1 cellular context compared by ENCODE assay signal in genomic region chr2:129796216-129796615, GRCh38.
TF ChIP-seq lines count a peak whose summit lies in the region.

No MANE protein-coding gene starts in this region.

TF ChIP-seq in H1, 55 proteins besides CTCF, POLR2A, EP300 and RAD21 (continued from another document):
- TF ChIP-seq, protein P1, sequence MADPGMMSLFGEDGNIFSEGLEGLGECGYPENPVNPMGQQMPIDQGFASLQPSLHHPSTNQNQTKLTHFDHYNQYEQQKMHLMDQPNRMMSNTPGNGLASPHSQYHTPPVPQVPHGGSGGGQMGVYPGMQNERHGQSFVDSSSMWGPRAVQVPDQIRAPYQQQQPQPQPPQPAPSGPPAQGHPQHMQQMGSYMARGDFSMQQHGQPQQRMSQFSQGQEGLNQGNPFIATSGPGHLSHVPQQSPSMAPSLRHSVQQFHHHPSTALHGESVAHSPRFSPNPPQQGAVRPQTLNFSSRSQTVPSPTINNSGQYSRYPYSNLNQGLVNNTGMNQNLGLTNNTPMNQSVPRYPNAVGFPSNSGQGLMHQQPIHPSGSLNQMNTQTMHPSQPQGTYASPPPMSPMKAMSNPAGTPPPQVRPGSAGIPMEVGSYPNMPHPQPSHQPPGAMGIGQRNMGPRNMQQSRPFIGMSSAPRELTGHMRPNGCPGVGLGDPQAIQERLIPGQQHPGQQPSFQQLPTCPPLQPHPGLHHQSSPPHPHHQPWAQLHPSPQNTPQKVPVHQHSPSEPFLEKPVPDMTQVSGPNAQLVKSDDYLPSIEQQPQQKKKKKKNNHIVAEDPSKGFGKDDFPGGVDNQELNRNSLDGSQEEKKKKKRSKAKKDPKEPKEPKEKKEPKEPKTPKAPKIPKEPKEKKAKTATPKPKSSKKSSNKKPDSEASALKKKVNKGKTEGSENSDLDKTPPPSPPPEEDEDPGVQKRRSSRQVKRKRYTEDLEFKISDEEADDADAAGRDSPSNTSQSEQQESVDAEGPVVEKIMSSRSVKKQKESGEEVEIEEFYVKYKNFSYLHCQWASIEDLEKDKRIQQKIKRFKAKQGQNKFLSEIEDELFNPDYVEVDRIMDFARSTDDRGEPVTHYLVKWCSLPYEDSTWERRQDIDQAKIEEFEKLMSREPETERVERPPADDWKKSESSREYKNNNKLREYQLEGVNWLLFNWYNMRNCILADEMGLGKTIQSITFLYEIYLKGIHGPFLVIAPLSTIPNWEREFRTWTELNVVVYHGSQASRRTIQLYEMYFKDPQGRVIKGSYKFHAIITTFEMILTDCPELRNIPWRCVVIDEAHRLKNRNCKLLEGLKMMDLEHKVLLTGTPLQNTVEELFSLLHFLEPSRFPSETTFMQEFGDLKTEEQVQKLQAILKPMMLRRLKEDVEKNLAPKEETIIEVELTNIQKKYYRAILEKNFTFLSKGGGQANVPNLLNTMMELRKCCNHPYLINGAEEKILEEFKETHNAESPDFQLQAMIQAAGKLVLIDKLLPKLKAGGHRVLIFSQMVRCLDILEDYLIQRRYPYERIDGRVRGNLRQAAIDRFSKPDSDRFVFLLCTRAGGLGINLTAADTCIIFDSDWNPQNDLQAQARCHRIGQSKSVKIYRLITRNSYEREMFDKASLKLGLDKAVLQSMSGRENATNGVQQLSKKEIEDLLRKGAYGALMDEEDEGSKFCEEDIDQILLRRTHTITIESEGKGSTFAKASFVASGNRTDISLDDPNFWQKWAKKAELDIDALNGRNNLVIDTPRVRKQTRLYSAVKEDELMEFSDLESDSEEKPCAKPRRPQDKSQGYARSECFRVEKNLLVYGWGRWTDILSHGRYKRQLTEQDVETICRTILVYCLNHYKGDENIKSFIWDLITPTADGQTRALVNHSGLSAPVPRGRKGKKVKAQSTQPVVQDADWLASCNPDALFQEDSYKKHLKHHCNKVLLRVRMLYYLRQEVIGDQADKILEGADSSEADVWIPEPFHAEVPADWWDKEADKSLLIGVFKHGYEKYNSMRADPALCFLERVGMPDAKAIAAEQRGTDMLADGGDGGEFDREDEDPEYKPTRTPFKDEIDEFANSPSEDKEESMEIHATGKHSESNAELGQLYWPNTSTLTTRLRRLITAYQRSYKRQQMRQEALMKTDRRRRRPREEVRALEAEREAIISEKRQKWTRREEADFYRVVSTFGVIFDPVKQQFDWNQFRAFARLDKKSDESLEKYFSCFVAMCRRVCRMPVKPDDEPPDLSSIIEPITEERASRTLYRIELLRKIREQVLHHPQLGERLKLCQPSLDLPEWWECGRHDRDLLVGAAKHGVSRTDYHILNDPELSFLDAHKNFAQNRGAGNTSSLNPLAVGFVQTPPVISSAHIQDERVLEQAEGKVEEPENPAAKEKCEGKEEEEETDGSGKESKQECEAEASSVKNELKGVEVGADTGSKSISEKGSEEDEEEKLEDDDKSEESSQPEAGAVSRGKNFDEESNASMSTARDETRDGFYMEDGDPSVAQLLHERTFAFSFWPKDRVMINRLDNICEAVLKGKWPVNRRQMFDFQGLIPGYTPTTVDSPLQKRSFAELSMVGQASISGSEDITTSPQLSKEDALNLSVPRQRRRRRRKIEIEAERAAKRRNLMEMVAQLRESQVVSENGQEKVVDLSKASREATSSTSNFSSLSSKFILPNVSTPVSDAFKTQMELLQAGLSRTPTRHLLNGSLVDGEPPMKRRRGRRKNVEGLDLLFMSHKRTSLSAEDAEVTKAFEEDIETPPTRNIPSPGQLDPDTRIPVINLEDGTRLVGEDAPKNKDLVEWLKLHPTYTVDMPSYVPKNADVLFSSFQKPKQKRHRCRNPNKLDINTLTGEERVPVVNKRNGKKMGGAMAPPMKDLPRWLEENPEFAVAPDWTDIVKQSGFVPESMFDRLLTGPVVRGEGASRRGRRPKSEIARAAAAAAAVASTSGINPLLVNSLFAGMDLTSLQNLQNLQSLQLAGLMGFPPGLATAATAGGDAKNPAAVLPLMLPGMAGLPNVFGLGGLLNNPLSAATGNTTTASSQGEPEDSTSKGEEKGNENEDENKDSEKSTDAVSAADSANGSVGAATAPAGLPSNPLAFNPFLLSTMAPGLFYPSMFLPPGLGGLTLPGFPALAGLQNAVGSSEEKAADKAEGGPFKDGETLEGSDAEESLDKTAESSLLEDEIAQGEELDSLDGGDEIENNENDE (IDR thresholded peaks at IDR 0.05; ENCODE audit: insufficient replicate concordance, low read length): no peak
- TF ChIP-seq YY1 (IDR thresholded peaks at IDR 0.05; ENCODE audit: low read depth, low read length) (no peak), BCL11A (IDR thresholded peaks at IDR 0.05; ENCODE audit: low read depth in 2 of 2, low read length in 2 of 2) (no peak), CEBPB (IDR thresholded peaks at IDR 0.05; ENCODE audit: low read depth, low read length) (no peak)
